12 cellular contexts compared by ENCODE assay signal in the genomic region with DNA sequence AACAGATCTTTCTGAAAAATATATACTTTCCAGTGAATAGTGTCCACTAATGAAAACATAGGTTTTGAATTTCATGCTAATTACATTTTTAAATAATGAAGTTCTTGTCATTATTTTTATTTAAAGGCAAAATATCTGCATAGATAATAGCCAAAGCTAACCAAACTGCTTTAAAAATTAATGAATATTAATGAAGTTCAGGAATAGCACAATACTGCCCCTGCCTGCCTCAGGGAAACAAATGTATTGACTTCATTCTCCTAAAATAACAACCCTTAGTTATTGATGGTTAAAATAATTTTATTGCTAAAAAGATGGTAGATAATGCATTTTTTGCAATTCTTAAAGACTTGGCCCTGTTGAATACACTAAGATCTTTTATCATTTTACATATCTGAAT.
DNase-seq lines count a peak whose midpoint lies in the region; ATAC-seq and TF ChIP-seq lines count a peak whose summit lies in the region.
"Had no signal": no experiment of that assay in that cellular context is flagged by ENCODE, and none has a peak within 500 bp of the region (broad histone marks: within the 10 kb centered on the region; RNA-seq: fewer than 3 reads in every experiment).

No MANE protein-coding gene starts in this region.

- H3K9me2 ChIP-seq in neural cell (ENCODE audit: insufficient read depth, low read length) = no peaks in the 10 kb centered on the region

- H3K4me3 ChIP-seq in CD8-positive, alpha-beta memory T cell (ENCODE audit: low read length) = no peak overlapping the region
- H3K4me3 ChIP-seq in cardiac fibroblast (replicated peaks in 1 of 2; ENCODE audit: low read depth in 2 of 2, low read length in 2 of 2) (no peak overlapping the region), neural cell (ENCODE audit: low read length) (no peak overlapping the region)

- peak overlapping the region in 1 of 7 donors; percentile 57 for H3K4me3 Mint-ChIP-seq in CD8-positive, alpha-beta memory T cell
- H3K4me3 Mint-ChIP-seq: activated CD8-positive, alpha-beta T cell treated with anti-CD3 and anti-CD28 coated beads for 36 hours; activated naive CD8-positive, alpha-beta T cell treated with anti-CD3 and anti-CD28 coated beads for 36 hours; memory B cell; stimulated activated naive CD8-positive, alpha-beta T cell treated with anti-CD3 and anti-CD28 coated beads, Interleukin-15, Interleukin-2, amounts not matched to agents 100 ng/mL and 50 ng/mL, for 24 hours had no signal

- no peaks in the 10 kb centered on the region for H3K9me3 ChIP-seq in CD8-positive, alpha-beta memory T cell (ENCODE audit: low read length)
- no peaks in the 10 kb centered on the region for H3K9me3 ChIP-seq in neural cell (ENCODE audit: low read length)

- no peaks in the 10 kb centered on the region for H4K20me1 ChIP-seq in neural cell (ENCODE audit: insufficient read depth)

- no peaks in the 10 kb centered on the region for H3K27me3 ChIP-seq in CD8-positive, alpha-beta memory T cell (ENCODE audit: insufficient read depth, low read length, poor library complexity, severe bottlenecking)
- H3K27me3 ChIP-seq in neural cell (ENCODE audit: insufficient read depth, low read depth, low read length) = no peaks in the 10 kb centered on the region

- H3K9ac ChIP-seq in neural cell (ENCODE audit: low read length) = no peak overlapping the region

- TF ChIP-seq CTCF in cardiac fibroblast (IDR thresholded peaks at IDR 0.05; ENCODE audit: low read depth, low read length) = peak; percentile 9
- peak; percentile 56 for TF ChIP-seq CTCF in neural cell (IDR thresholded peaks at IDR 0.05; ENCODE audit: poor library complexity, severe bottlenecking)

- CTCF ChIA-PET in CD8-positive, alpha-beta memory T cell (lab: Charles Lee) = no interaction called here

- H3K4me2 ChIP-seq in neural cell (ENCODE audit: low read length) = no peak overlapping the region

- no peak overlapping the region for H2AFZ ChIP-seq in neural cell (ENCODE audit: low read depth, low read length)

- H3K27me3 Mint-ChIP-seq in CD8-positive, alpha-beta memory T cell = no peaks in the 10 kb centered on the region
- H3K27me3 Mint-ChIP-seq: activated CD8-positive, alpha-beta T cell treated with anti-CD3 and anti-CD28 coated beads for 36 hours; activated naive CD8-positive, alpha-beta T cell treated with anti-CD3 and anti-CD28 coated beads for 36 hours; stimulated activated naive CD8-positive, alpha-beta T cell treated with anti-CD3 and anti-CD28 coated beads, Interleukin-15, Interleukin-2, amounts not matched to agents 100 ng/mL and 50 ng/mL, for 24 hours had no signal

- no peak for TF ChIP-seq EP300 in neural cell (conservative IDR thresholded peaks at IDR 0.05; ENCODE audit: poor library complexity, severe bottlenecking)

- peak overlapping the region in 1 of 8 donors; percentile 9 for H3K27ac Mint-ChIP-seq in CD8-positive, alpha-beta memory T cell
- H3K27ac Mint-ChIP-seq: activated CD8-positive, alpha-beta T cell treated with anti-CD3 and anti-CD28 coated beads for 36 hours; activated naive CD8-positive, alpha-beta T cell treated with anti-CD3 and anti-CD28 coated beads for 36 hours; memory B cell; stimulated activated naive CD8-positive, alpha-beta T cell treated with anti-CD3 and anti-CD28 coated beads, Interleukin-15, Interleukin-2, amounts not matched to agents 100 ng/mL and 50 ng/mL, for 24 hours had no signal

- H3F3A ChIP-seq in neural cell (ENCODE audit: insufficient read depth, low read length, poor library complexity, severe bottlenecking) = peaks cover 8% of the 10 kb centered on the region

- peak overlapping the region; percentile 2 for H3K27ac ChIP-seq in CD8-positive, alpha-beta memory T cell (ENCODE audit: low read depth, low read length)
- H3K27ac ChIP-seq in neural cell (ENCODE audit: low read length) = no peak overlapping the region

- H3K79me2 ChIP-seq in neural cell (replicated peaks; ENCODE audit: insufficient read depth, low read length) = no peaks in the 10 kb centered on the region

- no peak for DNase-seq in CD8-positive, alpha-beta memory T cell
- DNase-seq in HCEC 1CT (peak; percentile 8), cardiac fibroblast (ENCODE audit: low read depth in 2 of 2) (peak in 1 of 2 donors; percentile 10), mesenteric fat pad (ENCODE audit: low spot score) (no peak)
- DNase-seq in stimulated activated naive CD8-positive, alpha-beta T cell treated with anti-CD3 and anti-CD28 coated beads, Interleukin-15, Interleukin-2, amounts not matched to agents 100 U/mL and 50 U/mL, for 24 hours = no peak
- DNase-seq in stimulated activated CD4-positive, alpha-beta T cell treated with anti-CD3 and anti-CD28 coated beads, Interleukin-1b, Interleukin-23, amount 100 ng/mL, for 48 hours = no peak
- DNase-seq: activated CD8-positive, alpha-beta T cell treated with anti-CD3 and anti-CD28 coated beads for 36 hours; activated naive CD8-positive, alpha-beta T cell treated with anti-CD3 and anti-CD28 coated beads for 36 hours had no signal

- peaks cover 32 to 58% (median 40%) of the 10 kb centered on the region in 3 donors for H3K4me1 Mint-ChIP-seq in CD8-positive, alpha-beta memory T cell

- H3K4me1 ChIP-seq in CD8-positive, alpha-beta memory T cell (ENCODE audit: insufficient read depth, low read length) = peaks cover 28% of the 10 kb centered on the region

- no peak for ATAC-seq in HG03139 (IDR thresholded peaks at IDR 0.05; ENCODE audit: unreplicated experiment)
- no peak for ATAC-seq in stimulated activated naive CD8-positive, alpha-beta T cell treated with anti-CD3 and anti-CD28 coated beads, Interleukin-15, Interleukin-2, amounts not matched to agents 100 U/mL and 50 U/mL, for 24 hours
- ATAC-seq: activated CD8-positive, alpha-beta T cell treated with anti-CD3 and anti-CD28 coated beads for 36 hours had no signal

- POLR2A ChIA-PET in CD8-positive, alpha-beta memory T cell (lab: Charles Lee) = no interaction called here

- H3K36me3 Mint-ChIP-seq in CD8-positive, alpha-beta memory T cell = peaks cover 0 to 4% (median 0%) of the 10 kb centered on the region in 3 donors
- H3K36me3 Mint-ChIP-seq: memory B cell had no signal

- H3K36me3 ChIP-seq in CD8-positive, alpha-beta memory T cell (ENCODE audit: insufficient read depth, low read length) = no peaks in the 10 kb centered on the region
- H3K36me3 ChIP-seq in neural cell (ENCODE audit: insufficient read depth, low read length) = no peaks in the 10 kb centered on the region

- TF ChIP-seq RAD21 in neural cell (conservative IDR thresholded peaks at IDR 0.05) = peak; percentile 45

- no peaks in the 10 kb centered on the region for H3K9me3 Mint-ChIP-seq in CD8-positive, alpha-beta memory T cell
- H3K9me3 Mint-ChIP-seq: activated CD8-positive, alpha-beta T cell treated with anti-CD3 and anti-CD28 coated beads for 36 hours; activated naive CD8-positive, alpha-beta T cell treated with anti-CD3 and anti-CD28 coated beads for 36 hours; memory B cell; stimulated activated naive CD8-positive, alpha-beta T cell treated with anti-CD3 and anti-CD28 coated beads, Interleukin-15, Interleukin-2, amounts not matched to agents 100 ng/mL and 50 ng/mL, for 24 hours had no signal

TF ChIP-seq in neural cell, 6 proteins besides CTCF, POLR2A, EP300 and RAD21:
- TF ChIP-seq SMC3 (conservative IDR thresholded peaks at IDR 0.05; ENCODE audit: poor library complexity) (peak; percentile 29), EZH2 (IDR thresholded peaks at IDR 0.05; ENCODE audit: borderline replicate concordance, insufficient read depth, low read length, poor library complexity, severe bottlenecking) (no peak)
TF ChIP-seq in neural cell: peak in this region for 1.
